In the genomic region with DNA sequence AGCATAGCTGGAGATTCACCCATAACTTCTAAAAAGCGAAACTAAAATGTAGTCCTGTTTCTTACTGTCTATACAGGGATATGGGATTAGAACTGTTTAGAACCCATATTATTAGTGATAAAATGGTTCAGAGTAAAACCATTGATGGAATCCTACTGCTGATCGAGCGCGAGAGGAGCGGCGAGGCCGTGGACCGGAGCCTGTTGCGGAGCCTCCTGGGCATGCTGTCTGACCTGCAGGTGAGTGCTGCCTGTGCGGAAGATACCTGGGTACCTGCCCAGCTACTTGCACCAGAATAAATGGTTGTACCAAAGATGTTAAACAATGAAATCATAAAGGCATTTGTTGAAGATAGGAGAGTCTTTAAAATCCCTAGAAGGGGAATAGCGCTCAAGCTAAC, we compare ENCODE assay signal across 32 cellular contexts.
"Had no signal": no experiment of that assay in that cellular context is flagged by ENCODE, and none has a peak within 500 bp of the region (broad histone marks: within the 10 kb centered on the region; RNA-seq: fewer than 3 reads in every experiment).

No MANE protein-coding gene starts in this region.

- DNase-seq: activated B cell treated with CpG ODN at 0.5 μM for 24 hours; activated CD4-positive, alpha-beta memory T cell treated with anti-CD3 and anti-CD28 coated beads for 36 hours; activated CD4-positive, alpha-beta T cell treated with anti-CD3 and anti-CD28 coated beads for 48 hours; activated CD4-positive, alpha-beta T cell treated with anti-CD3 and anti-CD28 coated beads, Interleukin-2, amount 50 U/mL, for 1 hour; activated CD4-positive, alpha-beta T cell treated with anti-CD3 and anti-CD28 coated beads, Interleukin-2, amount 50 U/mL, for 4 hours; activated CD4-positive, CD25-positive, alpha-beta regulatory T cell treated with anti-CD3 and anti-CD28 coated beads, Interleukin-2, amount 50 U/mL, for 72 hours; activated CD8-positive, alpha-beta memory T cell treated with anti-CD3 and anti-CD28 coated beads, Interleukin-2, amount 50 U/mL, for 4 hours; activated CD8-positive, alpha-beta T cell treated with anti-CD3 and anti-CD28 coated beads for 36 hours; activated effector memory CD4-positive, alpha-beta T cell treated with Interleukin-2 at 50 U/mL for 16 hours; activated gamma-delta T cell treated with Interleukin-2 at 50 U/mL for 16 hours; activated naive CD4-positive, alpha-beta T cell; activated naive CD4-positive, alpha-beta T cell treated with anti-CD3 and anti-CD28 coated beads for 36 hours; activated naive CD4-positive, alpha-beta T cell treated with anti-CD3 and anti-CD28 coated beads, Interleukin-2, amount 50 U/mL, for 16 hours; activated naive CD8-positive, alpha-beta T cell treated with anti-CD3 and anti-CD28 coated beads for 36 hours; activated T-cell treated with anti-CD3 and anti-CD28 coated beads for 4 hours; activated T-cell treated with anti-CD3 and anti-CD28 coated beads, Interleukin-2, amount 50 U/mL, for 1 hour; activated T-cell treated with anti-CD3 and anti-CD28 coated beads, Interleukin-2, amount 50 U/mL, for 4 hours; activated T-cell treated with anti-CD3 and anti-CD28 coated beads, Interleukin-2, amount 50 U/mL, for 72 hours; amniotic stem cell; body of pancreas; brain microvascular endothelial cell; central memory CD4-positive, alpha-beta T cell; T-cell; T-helper 2 cell; T-helper 9 cell had no signal

- H3K27ac ChIP-seq: adrenal gland, body of pancreas, brain microvascular endothelial cell, breast epithelium, VCaP had no signal

- H3K4me3 Mint-ChIP-seq: activated B cell treated with CpG ODN at 0.5 μM for 24 hours; activated CD4-positive, alpha-beta memory T cell treated with anti-CD3 and anti-CD28 coated beads for 36 hours; activated CD8-positive, alpha-beta T cell treated with anti-CD3 and anti-CD28 coated beads for 36 hours; activated naive CD4-positive, alpha-beta T cell treated with anti-CD3 and anti-CD28 coated beads for 36 hours; activated naive CD8-positive, alpha-beta T cell treated with anti-CD3 and anti-CD28 coated beads for 36 hours; activated T-cell treated with anti-CD3 and anti-CD28 coated beads, Interleukin-2, amount 50 U/mL, for 4 hours; activated T-cell treated with anti-CD3 and anti-CD28 coated beads, Interleukin-2, amount 50 U/mL, for 72 hours; activated T-helper 1 cell treated with anti-CD3 and anti-CD28 coated beads, Interleukin-12 subunit alpha, Interleukin-12 subunit beta, Interleukin-2, Interleukin-4 antibody, amounts not matched to agents 30 ng/mL and 10 ng/mL and 1 ng/mL, durations not matched to agents 14 hours and 24 hours and 36 hours; T-cell; T-helper 2 cell treated with Interferon-gamma antibody and Interleukin-4, amounts not matched to agents 5 μg/mL and 100 μg/mL, for 36 hours had no signal

- H3K9me3 Mint-ChIP-seq: activated B cell treated with CpG ODN at 0.5 μM for 24 hours; activated CD4-positive, alpha-beta memory T cell treated with anti-CD3 and anti-CD28 coated beads for 36 hours; activated CD8-positive, alpha-beta T cell treated with anti-CD3 and anti-CD28 coated beads for 36 hours; activated naive CD4-positive, alpha-beta T cell treated with anti-CD3 and anti-CD28 coated beads for 36 hours; activated naive CD4-positive, alpha-beta T cell treated with anti-CD3 and anti-CD28 coated beads, Interleukin-2, amount 50 U/mL, for 72 hours; activated naive CD8-positive, alpha-beta T cell treated with anti-CD3 and anti-CD28 coated beads for 36 hours; activated T-cell treated with anti-CD3 and anti-CD28 coated beads, Interleukin-2, amount 50 U/mL, for 4 hours; activated T-cell treated with anti-CD3 and anti-CD28 coated beads, Interleukin-2, amount 50 U/mL, for 72 hours; activated T-helper 1 cell treated with anti-CD3 and anti-CD28 coated beads, Interleukin-12 subunit alpha, Interleukin-12 subunit beta, Interleukin-2, Interleukin-4 antibody, amounts not matched to agents 30 ng/mL and 10 ng/mL and 1 ng/mL, durations not matched to agents 14 hours and 24 hours and 36 hours; activated T-helper 2 cell treated with anti-CD3 and anti-CD28 coated beads, Interferon-gamma antibody, Interleukin-2, Interleukin-4, amounts not matched to agents 10 μg/mL and 5 μg/mL and 100 μg/mL, durations not matched to agents 14 hours and 24 hours and 36 hours; T-cell; T-helper 2 cell treated with Interferon-gamma antibody and Interleukin-4, amounts not matched to agents 5 μg/mL and 100 μg/mL, for 36 hours had no signal

- H3K27me3 ChIP-seq: adrenal gland, body of pancreas, brain microvascular endothelial cell, breast epithelium had no signal

- H3K4me1 ChIP-seq: adrenal gland, body of pancreas, breast epithelium had no signal

- H3K4me3 ChIP-seq: adrenal gland, body of pancreas had no signal

- H3K27ac Mint-ChIP-seq: activated B cell treated with CpG ODN at 0.5 μM for 24 hours; activated CD4-positive, alpha-beta memory T cell treated with anti-CD3 and anti-CD28 coated beads for 36 hours; activated CD8-positive, alpha-beta T cell treated with anti-CD3 and anti-CD28 coated beads for 36 hours; activated naive CD4-positive, alpha-beta T cell treated with anti-CD3 and anti-CD28 coated beads for 36 hours; activated naive CD8-positive, alpha-beta T cell treated with anti-CD3 and anti-CD28 coated beads for 36 hours; activated T-cell treated with anti-CD3 and anti-CD28 coated beads, Interleukin-2, amount 50 U/mL, for 72 hours; activated T-helper 1 cell treated with anti-CD3 and anti-CD28 coated beads, Interleukin-12 subunit alpha, Interleukin-12 subunit beta, Interleukin-2, Interleukin-4 antibody, amounts not matched to agents 30 ng/mL and 10 ng/mL and 1 ng/mL, durations not matched to agents 14 hours and 24 hours and 36 hours; activated T-helper 2 cell treated with anti-CD3 and anti-CD28 coated beads, Interferon-gamma antibody, Interleukin-2, Interleukin-4, amounts not matched to agents 10 μg/mL and 5 μg/mL and 100 μg/mL, durations not matched to agents 14 hours and 24 hours and 36 hours; T-cell; T-helper 2 cell treated with Interferon-gamma antibody and Interleukin-4, amounts not matched to agents 5 μg/mL and 100 μg/mL, for 36 hours had no signal

- ATAC-seq: activated CD8-positive, alpha-beta T cell treated with anti-CD3 and anti-CD28 coated beads for 36 hours; activated naive CD4-positive, alpha-beta T cell treated with anti-CD3 and anti-CD28 coated beads, Interleukin-2, amount 50 U/mL, for 72 hours; activated T-cell treated with anti-CD3 and anti-CD28 coated beads, Interleukin-2, amount 50 U/mL, for 4 hours; activated T-cell treated with anti-CD3 and anti-CD28 coated beads, Interleukin-2, amount 50 U/mL, for 72 hours; body of pancreas; T-cell had no signal

- H3K4me1 Mint-ChIP-seq: activated B cell treated with CpG ODN at 0.5 μM for 24 hours; activated naive CD8-positive, alpha-beta T cell treated with anti-CD3 and anti-CD28 coated beads for 36 hours had no signal

- H3K9me3 ChIP-seq: adrenal gland, body of pancreas, breast epithelium had no signal

- H3K27me3 Mint-ChIP-seq: activated B cell treated with CpG ODN at 0.5 μM for 24 hours; activated CD4-positive, alpha-beta memory T cell treated with anti-CD3 and anti-CD28 coated beads for 36 hours; activated CD8-positive, alpha-beta T cell treated with anti-CD3 and anti-CD28 coated beads for 36 hours; activated naive CD8-positive, alpha-beta T cell treated with anti-CD3 and anti-CD28 coated beads for 36 hours; T-cell had no signal
